Comparison of ENCODE assay signal across 9 cellular contexts in genomic region chr7:150941983-150942590, GRCh38. TPM values are rescaled to one million over a fixed set of nuclear protein-coding genes. Genes with fewer than 3 reads are reported as not detected.
DNase-seq lines count a peak whose midpoint lies in the region; ATAC-seq and TF ChIP-seq lines count a peak whose summit lies in the region.
"Had no signal": no experiment of that assay in that cellular context is flagged by ENCODE, and none has a peak within 500 bp of the region (broad histone marks: within the 10 kb centered on the region; RNA-seq: fewer than 3 reads in every experiment).

No MANE protein-coding gene starts in this region.

- ATAC-seq in GM19463 (IDR thresholded peaks at IDR 0.05; ENCODE audit: unreplicated experiment), result peak; percentile 57
- peak; percentile 93 for ATAC-seq in activated T-helper 17 cell treated with anti-CD3 and anti-CD28 coated beads, Interleukin-2, amount 50 U/mL, for 72 hours (replicated peaks)
- ATAC-seq in HG03378 (IDR thresholded peaks at IDR 0.05; ENCODE audit: unreplicated experiment), result no peak

- intact Hi-C loops in prostate gland (cut with DNase I), result no loop called here

- H3K27me3 Mint-ChIP-seq in activated T-helper 17 cell treated with anti-CD3 and anti-CD28 coated beads, Interleukin-2, amount 50 U/mL, for 72 hours, result no peaks in the 10 kb centered on the region

- H3K9me3 ChIP-seq in muscle layer of colon (ENCODE audit: low read length), result no peaks in the 10 kb centered on the region
- no peaks in the 10 kb centered on the region for H3K9me3 ChIP-seq in prostate gland

- peak overlapping the region; percentile 30 for H3K4me3 Mint-ChIP-seq in activated T-helper 17 cell treated with anti-CD3 and anti-CD28 coated beads, Interleukin-2, amount 50 U/mL, for 72 hours

- H3K27ac Mint-ChIP-seq in activated T-helper 17 cell treated with anti-CD3 and anti-CD28 coated beads, Interleukin-2, amount 50 U/mL, for 72 hours, result no peak overlapping the region

- peaks cover 7% of the 10 kb centered on the region for H3K4me1 Mint-ChIP-seq in activated T-helper 17 cell treated with anti-CD3 and anti-CD28 coated beads, Interleukin-2, amount 50 U/mL, for 72 hours

- no peaks in the 10 kb centered on the region for H3K9me3 Mint-ChIP-seq in activated T-helper 17 cell treated with anti-CD3 and anti-CD28 coated beads, Interleukin-2, amount 50 U/mL, for 72 hours

- H3K27ac ChIP-seq in muscle layer of colon (ENCODE audit: low read depth, low read length) (peak overlapping the region; percentile 66), prostate gland (no peak overlapping the region)

- H3K36me3 Mint-ChIP-seq in activated T-helper 17 cell treated with anti-CD3 and anti-CD28 coated beads, Interleukin-2, amount 50 U/mL, for 72 hours (ENCODE audit: low read depth), result no peaks in the 10 kb centered on the region

- no peak overlapping the region for H3K9ac ChIP-seq in muscle layer of colon (ENCODE audit: low read length)

- DNase-seq in NCI-H2196 (lab: John Stamatoyannopoulos, UW; ENCODE audit: unreplicated experiment), result peak; percentile 92
- no peak for DNase-seq in SKM-1 treated with dmso at 0.1 percent for 144 hours (lab: John Stamatoyannopoulos, UW; ENCODE audit: unreplicated experiment)
- no peak for DNase-seq in prostate gland (ENCODE audit: low spot score)
- DNase-seq in superior temporal gyrus (ENCODE audit: extremely low spot score), result no peak

- H3K4me3 ChIP-seq in muscle layer of colon (ENCODE audit: low read depth in 1 of 2, low read length in 2 of 2) (no peak overlapping the region), prostate gland (no peak overlapping the region)
- H3K4me3 ChIP-seq: lung had no signal

- 31% methylated on average over 14 of the region's 14 CpGs for WGBS in prostate gland

- TF ChIP-seq CTCF in prostate gland (IDR thresholded peaks at IDR 0.05), result no peak

- H3K36me3 ChIP-seq in muscle layer of colon (ENCODE audit: insufficient read depth, low read length) (no peaks in the 10 kb centered on the region), prostate gland (no peaks in the 10 kb centered on the region)

- TF ChIP-seq POLR2A in prostate gland (IDR thresholded peaks at IDR 0.05), result no peak

- H3K4me1 ChIP-seq in muscle layer of colon (ENCODE audit: insufficient read depth, low read length) (peaks cover 54% of the 10 kb centered on the region), prostate gland (replicated peaks) (no peaks in the 10 kb centered on the region)

- no peaks in the 10 kb centered on the region for H3K27me3 ChIP-seq in muscle layer of colon (ENCODE audit: control insufficient read depth in 1 of 2, insufficient read depth in 2 of 2, low read length in 2 of 2)
- no peaks in the 10 kb centered on the region for H3K27me3 ChIP-seq in prostate gland (replicated peaks; ENCODE audit: insufficient read depth)

RNA-seq across cellular contexts. Expression of gene KCNH2, which starts 36.0 kb away (rescaled TPM):
- under 1 TPM; 0.32 to 0.77 TPM for total RNA-seq in activated T-helper 17 cell treated with anti-CD3 and anti-CD28 coated beads, Interleukin-2, amount 50 U/mL, for 72 hours
- 100 to 1,000 TPM in 1 of 2 donors, 10 to 100 TPM in 1; 10.1 to 184 TPM for total RNA-seq in prostate gland

RNA-seq across cellular contexts. Expression of gene NOS3, which starts 48.7 kb away (rescaled TPM):
- 10 to 100 TPM in 1 of 2 donors, 1 to 10 TPM in 1; 8.0 to 12.1 TPM for total RNA-seq in activated T-helper 17 cell treated with anti-CD3 and anti-CD28 coated beads, Interleukin-2, amount 50 U/mL, for 72 hours
- 10 to 100 TPM in 1 of 2 donors, 1 to 10 TPM in 1; 6.1 to 10.4 TPM for total RNA-seq in prostate gland

Comparison
In these comparisons a context has a peak if more than half of its experiments do, and no peak if none do; other contexts are left out.
1. RNA of gene KCNH2, which starts 36.0 kb away (total RNA-seq): 10.1 to 184 TPM in prostate gland; 0.32 to 0.77 TPM in activated T-helper 17 cell treated with anti-CD3 and anti-CD28 coated beads, Interleukin-2, amount 50 U/mL, for 72 hours; every median in the first group is over 4 times any median in the second.